Comparison of ENCODE assay signal across 17 cellular contexts in genomic region chr9:20376780-20377179, GRCh38.
DNase-seq lines count a peak whose midpoint lies in the region; ATAC-seq and TF ChIP-seq lines count a peak whose summit lies in the region.
"Had no signal": no experiment of that assay in that cellular context is flagged by ENCODE, and none has a peak within 500 bp of the region (broad histone marks: within the 10 kb centered on the region; RNA-seq: fewer than 3 reads in every experiment).

No MANE protein-coding gene starts in this region.

- H3K4me1 Mint-ChIP-seq in CD4-positive, alpha-beta T cell (ENCODE audit: low read depth), result peaks cover 78% of the 10 kb centered on the region
- peaks cover 12% of the 10 kb centered on the region for H3K4me1 Mint-ChIP-seq in Caco-2 (ENCODE audit: low read depth, unreplicated experiment)

- intact Hi-C loops in CD4-positive, alpha-beta T cell (cut with DNase I, micrococcal nuclease), result no loop called here
- intact Hi-C loops in colonic mucosa (cut with DNase I) (no loop called here), Caco-2 (cut with micrococcal nuclease; ENCODE audit: unreplicated experiment) (no loop called here)

- peaks cover 3% of the 10 kb centered on the region for H3K9me3 Mint-ChIP-seq in CD4-positive, alpha-beta T cell
- H3K9me3 Mint-ChIP-seq in Caco-2 (ENCODE audit: unreplicated experiment), result no peaks in the 10 kb centered on the region
- H3K9me3 Mint-ChIP-seq: dendritic cell treated with granulocyte-macrophage colony-stimulating factor and Interleukin-4, amounts not matched to agents 40 ng/mL and 50 ng/mL, for 4 days had no signal

- H3K4me3 ChIP-seq in colonic mucosa (no peak overlapping the region), Caco-2 (ENCODE audit: low read depth, low read length) (no peak overlapping the region)
- H3K4me3 ChIP-seq: ascending aorta, heart right ventricle, prostate gland had no signal

- no peak for DNase-seq in CD4-positive, alpha-beta T cell
- DNase-seq in colonic mucosa (no peak), mesenteric fat pad (ENCODE audit: low spot score) (no peak), Caco-2 (no peak), retina (no peak)
- DNase-seq: activated CD8-positive, alpha-beta memory T cell treated with anti-CD3 and anti-CD28 coated beads, Interleukin-2, amount 50 U/mL, for 48 hours; DMS 273 treated with DMSO at 0.1 percent for 48 hours; heart right ventricle; kidney had no signal

- CTCF ChIA-PET in CD4-positive, alpha-beta T cell (lab: Charles Lee), result no interaction called here
- CTCF ChIA-PET in Caco-2 (lab: Charles Lee), result no interaction called here

- no TSS peak for BruUV-seq in Caco-2 (replicated peaks; lab: Mats Ljungman, UMichigan)

- no peaks in the 10 kb centered on the region for H3K9me3 ChIP-seq in CD4-positive, alpha-beta T cell (ENCODE audit: control insufficient read depth, low read length)
- H3K9me3 ChIP-seq in colonic mucosa (no peaks in the 10 kb centered on the region), Caco-2 (no peaks in the 10 kb centered on the region)
- H3K9me3 ChIP-seq: ascending aorta, heart right ventricle, prostate gland had no signal

- POLR2A ChIA-PET in CD4-positive, alpha-beta T cell (lab: Charles Lee), result no interaction called here
- POLR2A ChIA-PET in Caco-2 (lab: Charles Lee), result no interaction called here

- ATAC-seq in CD4-positive, alpha-beta T cell (ENCODE audit: poor library complexity), result no peak
- ATAC-seq in GM18498 (IDR thresholded peaks at IDR 0.05; ENCODE audit: unreplicated experiment) (peak; percentile 70), HG02938 (IDR thresholded peaks at IDR 0.05; ENCODE audit: unreplicated experiment) (peak; percentile 46), GM21576 (IDR thresholded peaks at IDR 0.05; ENCODE audit: unreplicated experiment) (no peak)
- ATAC-seq: esophagus mucosa, heart right ventricle had no signal

- no peak overlapping the region for H3K9ac ChIP-seq in colonic mucosa (ENCODE audit: low read depth in 2 of 2, low read length in 2 of 2)

- H3K4me1 ChIP-seq in colonic mucosa, result no peaks in the 10 kb centered on the region
- peaks cover 22% of the 10 kb centered on the region for H3K4me1 ChIP-seq in Caco-2
- H3K4me1 ChIP-seq: ascending aorta had no signal

- no peaks in the 10 kb centered on the region for H3K36me3 ChIP-seq in colonic mucosa
- H3K36me3 ChIP-seq in Caco-2 (ENCODE audit: control insufficient read depth, insufficient read depth, low read length), result no peaks in the 10 kb centered on the region
- H3K36me3 ChIP-seq: ascending aorta, heart right ventricle, prostate gland had no signal

- H3K27ac ChIP-seq in CD4-positive, alpha-beta T cell (ENCODE audit: low read depth, low read length), result no peak overlapping the region
- H3K27ac ChIP-seq in colonic mucosa, result peak overlapping the region; percentile 13
- H3K27ac ChIP-seq: ascending aorta, heart right ventricle, prostate gland had no signal

- H3K27ac Mint-ChIP-seq in CD4-positive, alpha-beta T cell, result peak overlapping the region; percentile 83
- H3K27ac Mint-ChIP-seq in Caco-2 (ENCODE audit: unreplicated experiment), result no peak overlapping the region
- H3K27ac Mint-ChIP-seq: B cell; dendritic cell treated with granulocyte-macrophage colony-stimulating factor and Interleukin-4, amounts not matched to agents 40 ng/mL and 50 ng/mL, for 4 days had no signal

- H3K36me3 Mint-ChIP-seq in CD4-positive, alpha-beta T cell (ENCODE audit: low read depth), result peaks cover 4% of the 10 kb centered on the region
- H3K36me3 Mint-ChIP-seq in Caco-2 (ENCODE audit: insufficient read depth, unreplicated experiment), result no peaks in the 10 kb centered on the region

- TF ChIP-seq CTCF in CD4-positive, alpha-beta T cell (IDR thresholded peaks at IDR 0.05), result no peak
- TF ChIP-seq CTCF in colonic mucosa (IDR thresholded peaks at IDR 0.05) (no peak), Caco-2 (IDR thresholded peaks at IDR 0.05; ENCODE audit: insufficient read depth in 1 of 2, low read depth in 1 of 2, low read length in 1 of 2, severe bottlenecking in 1 of 2, unreplicated experiment in 1 of 2) (no peak)

- peak overlapping the region; percentile 34 for H3K4me3 Mint-ChIP-seq in CD4-positive, alpha-beta T cell
- no peak overlapping the region for H3K4me3 Mint-ChIP-seq in Caco-2 (ENCODE audit: unreplicated experiment)
- H3K4me3 Mint-ChIP-seq: B cell; dendritic cell treated with granulocyte-macrophage colony-stimulating factor and Interleukin-4, amounts not matched to agents 40 ng/mL and 50 ng/mL, for 4 days had no signal

- no peaks in the 10 kb centered on the region for H3K27me3 Mint-ChIP-seq in CD4-positive, alpha-beta T cell
- H3K27me3 Mint-ChIP-seq in Caco-2 (ENCODE audit: insufficient read depth, unreplicated experiment), result no peaks in the 10 kb centered on the region
- H3K27me3 Mint-ChIP-seq: dendritic cell treated with granulocyte-macrophage colony-stimulating factor and Interleukin-4, amounts not matched to agents 40 ng/mL and 50 ng/mL, for 4 days had no signal

- H3K27me3 ChIP-seq in CD4-positive, alpha-beta T cell (ENCODE audit: control insufficient read depth, insufficient read depth, low read length), result no peaks in the 10 kb centered on the region
- H3K27me3 ChIP-seq in colonic mucosa (no peaks in the 10 kb centered on the region), Caco-2 (replicated peaks; ENCODE audit: control insufficient read depth, insufficient read depth, low read length) (no peaks in the 10 kb centered on the region)
- H3K27me3 ChIP-seq: ascending aorta, heart right ventricle had no signal

Comparison
In these comparisons a context has a peak if more than half of its experiments do, and no peak if none do; other contexts are left out.
1. ATAC-seq: peak in GM18498 (single experiment) and HG02938 (single experiment); none in CD4-positive, alpha-beta T cell (single experiment) and GM21576 (single experiment).